In genomic region chr5:147995846-147996245, GRCh38 we compare ENCODE assay signal across 5 cellular contexts.
"Had no signal": no experiment of that assay in that cellular context is flagged by ENCODE, and none has a peak within 500 bp of the region (broad histone marks: within the 10 kb centered on the region; RNA-seq: fewer than 3 reads in every experiment).

No MANE protein-coding gene starts in this region.

- H3K27ac ChIP-seq: HL-60 had no signal

- DNase-seq: IMR-90, KBM-7 had no signal

- H3K4me3 ChIP-seq: K562 had no signal

- ATAC-seq: HepG2, K562 had no signal
